ENCODE assay signal across 15 cellular contexts in genomic region chr12:100356646-100357223, GRCh38. TPM values are rescaled to one million over a fixed set of nuclear protein-coding genes. Genes with fewer than 3 reads are reported as not detected.
DNase-seq lines count a peak whose midpoint lies in the region; ATAC-seq and TF ChIP-seq lines count a peak whose summit lies in the region.
"Had no signal": no experiment of that assay in that cellular context is flagged by ENCODE, and none has a peak within 500 bp of the region (broad histone marks: within the 10 kb centered on the region; RNA-seq: fewer than 3 reads in every experiment).

TSS of gene SLC17A8 (plus strand) at chr12:100357074. CDS start at chr12:100357392, 318 bp downstream.

- no peak within 1 kb of the TSS for H3K27ac ChIP-seq in RWPE2 (ENCODE audit: poor library complexity, severe bottlenecking)
- H3K27ac ChIP-seq: GM23248, RWPE1, thoracic aorta had no signal

- DNase-seq in NCI-H1417 (lab: John Stamatoyannopoulos, UW): peak; percentile 41 to 78 (median 62)
- DNase-seq in NCI-H1417 treated with DMSO at 0.1 percent for 48 hours (lab: John Stamatoyannopoulos, UW): no peak
- DNase-seq in RWPE2 (ENCODE audit: low spot score): no peak
- DNase-seq in iPS-NIHi7 (ENCODE audit: extremely low spot score): peak; percentile 63
- DNase-seq in sciatic nerve (ENCODE audit: low spot score): no peak
- no peak for DNase-seq in NCI-H446 (lab: John Stamatoyannopoulos, UW)
- DNase-seq: 8988T; central memory CD4-positive, alpha-beta T cell; GM23248; NCI-H187 treated with DMSO at 0.1 percent for 48 hours had no signal

- H3K4me3 ChIP-seq in RWPE2 (ENCODE audit: severe bottlenecking): no peak within 1 kb of the TSS
- H3K4me3 ChIP-seq: GM23248, thoracic aorta had no signal

- intact Hi-C loops in sciatic nerve (cut with DNase I): loop anchor here (10.0 kb wide), 1 partner anchor 378 kb away; no protein-coding TSS in a partner anchor

- TF ChIP-seq CTCF in RWPE2 (IDR thresholded peaks at IDR 0.05; ENCODE audit: poor library complexity, severe bottlenecking): no peak

- no peaks in the 10 kb centered on the region for H3K27me3 ChIP-seq in RWPE2 (ENCODE audit: insufficient read depth, poor library complexity, severe bottlenecking)

- no peaks in the 10 kb centered on the region for H3K36me3 ChIP-seq in RWPE2 (ENCODE audit: low read depth)
- H3K36me3 ChIP-seq: thoracic aorta had no signal

- H3K9me3 ChIP-seq in RWPE2 (ENCODE audit: severe bottlenecking): no peaks in the 10 kb centered on the region
- H3K9me3 ChIP-seq: thoracic aorta had no signal

- ATAC-seq in RWPE2 (ENCODE audit: low read depth) (peak; percentile 54), sciatic nerve (peak; percentile 34), HG03139 (IDR thresholded peaks at IDR 0.05; ENCODE audit: unreplicated experiment) (no peak)
- ATAC-seq in activated CD4-positive, CD25-positive, alpha-beta regulatory T cell treated with anti-CD3 and anti-CD28 coated beads, Interleukin-2, amount 50 U/mL, for 24 hours: no peak

- H3K4me1 ChIP-seq in RWPE2 (ENCODE audit: insufficient read depth, poor library complexity, severe bottlenecking): no peaks in the 10 kb centered on the region

RNA-seq across cellular contexts. Expression of gene SLC17A8, which starts in this region (rescaled TPM):
- not detected for total RNA-seq in sciatic nerve
- total RNA-seq: GM23248, mucosa of gallbladder, thoracic aorta had no signal

Comparison
In these comparisons a context has a peak if more than half of its experiments do, and no peak if none do; other contexts are left out.
1. DNase-seq: peak in NCI-H1417 (3 of 3) and iPS-NIHi7 (single experiment); none in NCI-H1417 treated with DMSO at 0.1 percent for 48 hours (single experiment), RWPE2 (single experiment), sciatic nerve (single experiment) and NCI-H446 (0 of 2).
2. Peak in ATAC-seq in sciatic nerve; RNA of the gene not detected or under 1 TPM.